8 cellular contexts compared by ENCODE assay signal in the genomic region with DNA sequence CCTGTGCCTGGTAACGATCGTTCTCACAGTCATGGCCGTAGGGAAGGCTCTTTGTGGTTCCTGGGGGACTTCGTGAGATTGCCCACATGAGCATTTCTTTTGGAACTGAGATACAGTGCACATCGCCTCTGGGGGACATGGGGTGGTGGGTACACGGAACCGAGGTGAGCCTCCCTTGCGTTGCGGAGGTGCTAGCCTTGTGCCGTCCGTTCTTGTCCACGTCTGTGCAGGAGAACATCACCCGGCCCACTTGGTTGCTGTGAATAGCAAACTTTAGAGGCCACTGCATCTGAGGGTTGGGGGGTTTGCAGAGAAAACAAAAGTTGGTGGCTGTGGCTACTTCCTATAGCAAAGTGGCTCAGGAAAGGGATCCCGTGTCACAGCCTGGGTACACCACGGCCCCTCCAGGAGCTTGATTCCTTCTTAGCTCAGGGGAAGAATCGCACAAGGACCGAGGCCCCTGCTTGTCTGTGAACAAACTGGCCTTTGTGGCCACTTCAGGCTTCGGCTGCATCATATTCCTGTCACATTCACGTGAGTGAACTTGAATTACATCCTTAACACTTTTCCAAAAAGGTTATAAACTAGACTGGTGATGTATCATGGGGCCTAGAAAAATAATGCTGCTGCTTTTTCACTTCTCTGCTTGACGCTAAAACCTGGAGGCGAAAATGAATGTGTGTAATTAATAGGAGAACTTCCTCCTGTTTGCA.
A peak's percentile ranks its signal among the peaks of the same experiment; 100 is the strongest.
DNase-seq lines count a peak whose midpoint lies in the region; ATAC-seq, FAIRE-seq and TF ChIP-seq lines count a peak whose summit lies in the region.

No MANE protein-coding gene starts in this region.

- 63% methylated on average over 21 of the region's 21 CpGs for WGBS in heart right ventricle, 2 donors
- 47% methylated on average over 19 of the region's 21 CpGs for WGBS in GM12878 (ENCODE audit: insufficient coverage, insufficient replicate concordance, low lambda C conversion rate, missing lambda C conversion rate)
- 94 to 99% methylated on average over 18 of the region's 21 CpGs for WGBS in mesodermal cell (ENCODE audit: insufficient coverage in 2 of 2), 2 experiments
- 61 to 67% methylated on average over 19 to 21 of the region's 21 CpGs for WGBS in upper lobe of left lung, 2 donors

- RAD21 ChIA-PET in GM12878 (lab: Charles Lee; ENCODE audit: unreplicated experiment), result interaction anchor here (1.2 to 2.9 kb wide), 6 partner anchors 8 to 53 kb away, joined by 3 to 15 read pairs (median 6); no protein-coding TSS in a partner anchor

- no peaks in the 10 kb centered on the region for H3K27me3 ChIP-seq in heart right ventricle
- H3K27me3 ChIP-seq in GM12878 (replicated peaks in 1 of 2; ENCODE audit: control insufficient read depth in 2 of 2, insufficient read depth in 2 of 2, low read length in 1 of 2), result no peaks in the 10 kb centered on the region
- H3K27me3 ChIP-seq in upper lobe of left lung, result no peaks in the 10 kb centered on the region

- in situ Hi-C loops in GM12878 (cut with MboI), result no loop called here
- in situ Hi-C loops in ACHN (cut with HindIII; ENCODE audit: low pct_ligation_motif_present, low pct_unique_long_range_greater_than_20kb, low sequenced_read_pairs), result no loop called here

- FAIRE-seq in GM12878 (lab: Jason Lieb, UNC), result no peak

- SMC1A ChIA-PET in GM12878 (lab: Charles Lee; ENCODE audit: uncharacterized antibody, unreplicated experiment), result interaction anchor here (0.7 to 5.0 kb wide), 13 partner anchors 9 to 53 kb away, joined by 3 to 49 read pairs (median 4); no protein-coding TSS in a partner anchor

- POLR2A ChIA-PET in GM12878 (lab: Charles Lee), result interaction anchor here (0.6 to 1.6 kb wide), 5 partner anchors 12 to 85 kb away, joined by 3 to 6 read pairs (median 3); no protein-coding TSS in a partner anchor

- H4K20me1 ChIP-seq in GM12878 (ENCODE audit: control insufficient read depth, insufficient read depth), result no peaks in the 10 kb centered on the region

- H3K9ac ChIP-seq in GM12878 (ENCODE audit: control insufficient read depth, insufficient read depth, low read length), result peak overlapping the region; percentile 0; the same call in 1 of the 2 replicates

- peaks cover 65 to 100% (median 100%) of the 10 kb centered on the region in 9 donors for H3K4me1 ChIP-seq in heart right ventricle
- H3K4me1 ChIP-seq in GM12878 (ENCODE audit: control insufficient read depth, insufficient read depth, low read length), result peaks cover 70% of the 10 kb centered on the region
- H3K4me1 ChIP-seq in mesodermal cell (ENCODE audit: control insufficient read depth, insufficient read depth, low read length, poor library complexity, severe bottlenecking), result peaks cover 84% of the 10 kb centered on the region
- peaks cover 99 to 100% (median 99%) of the 10 kb centered on the region in 4 donors for H3K4me1 ChIP-seq in upper lobe of left lung

- H2AFZ ChIP-seq in GM12878 (ENCODE audit: control insufficient read depth, low read depth, low read length), result no peak overlapping the region

- TF ChIP-seq EP300 in GM12878 (IDR thresholded peaks at IDR 0.05; ENCODE audit: borderline replicate concordance in 1 of 2, control insufficient read depth in 1 of 2, low read depth in 2 of 2, low read length in 2 of 2) (no peak), upper lobe of left lung (IDR thresholded peaks at IDR 0.05) (no peak)

- peak overlapping the region; percentile 42 to 92 (median 84) for H3K27ac ChIP-seq in heart right ventricle
- peak overlapping the region; percentile 77 for H3K27ac ChIP-seq in GM12878 (ENCODE audit: control insufficient read depth, insufficient read depth)
- H3K27ac ChIP-seq in mesodermal cell (ENCODE audit: low read depth, low read length, severe bottlenecking), result peak overlapping the region; percentile 95
- H3K27ac ChIP-seq in upper lobe of left lung, result peak overlapping the region; percentile 76 to 84 (median 80)

- no peak for TF ChIP-seq RAD21 in GM12878 (IDR thresholded peaks at IDR 0.05; ENCODE audit: insufficient read depth, low read depth, low read length)

- BruUV-seq in GM12878 (replicated peaks; lab: Mats Ljungman, UMichigan), result no TSS peak

- peaks cover 97% of the 10 kb centered on the region for H3K79me2 ChIP-seq in GM12878 (ENCODE audit: control insufficient read depth, insufficient read depth, low read length)

- H3K4me2 ChIP-seq in GM12878 (ENCODE audit: control insufficient read depth, insufficient read depth), result peak overlapping the region; percentile 98

- H3K4me3 ChIP-seq in heart right ventricle (peak overlapping the region in 3 of 10 donors; percentile 3 to 17 (median 12)), GM12878 (peak overlapping the region; percentile 56), mesodermal cell (ENCODE audit: extremely low read depth, insufficient read depth, low read length, poor library complexity, severe bottlenecking) (no peak overlapping the region), upper lobe of left lung (no peak overlapping the region)

- CTCF ChIA-PET in GM12878 (lab: Yijun Ruan, JAX), result interaction anchor here (0.9 to 18.3 kb wide), 6 partner anchors 13 to 199 kb away, joined by 3 to 298 read pairs (median 4); no protein-coding TSS in a partner anchor

- TF ChIP-seq CTCF in heart right ventricle (IDR thresholded peaks at IDR 0.05) (no peak), GM12878 (IDR thresholded peaks at IDR 0.05 in 2 of 3, conservative IDR thresholded peaks at IDR 0.05 in 1 of 3; ENCODE audit: control insufficient read depth in 2 of 3, extremely low read depth in 1 of 3, insufficient read depth in 1 of 3, low read depth in 3 of 3, low read length in 3 of 3) (no peak), upper lobe of left lung (IDR thresholded peaks at IDR 0.05) (no peak)

- no peaks in the 10 kb centered on the region for H3K9me3 ChIP-seq in heart right ventricle
- H3K9me3 ChIP-seq in GM12878 (replicated peaks; ENCODE audit: control insufficient read depth, insufficient read depth, low read length), result no peaks in the 10 kb centered on the region
- H3K9me3 ChIP-seq in mesodermal cell (ENCODE audit: control insufficient read depth, low read length), result no peaks in the 10 kb centered on the region
- H3K9me3 ChIP-seq in upper lobe of left lung, result no peaks in the 10 kb centered on the region

- intact Hi-C loops in heart right ventricle (cut with DNase I), result loop anchor here in 6 of 10 donors (5.0 kb wide), 2 partner anchors 32 to 37 kb away; no protein-coding TSS in a partner anchor
- intact Hi-C loops in cardiac septum (cut with DNase I), result no loop called here
- intact Hi-C loops in GM12878 (cut with micrococcal nuclease; ENCODE audit: unreplicated experiment), result loop anchor here (5.0 to 10.0 kb wide), 3 partner anchors 33 to 1155 kb away; a partner anchor contains a TSS

- H3K36me3 ChIP-seq in heart right ventricle, result no peaks in the 10 kb centered on the region
- H3K36me3 ChIP-seq in GM12878 (ENCODE audit: control insufficient read depth in 2 of 2, insufficient read depth in 2 of 2, low read length in 1 of 2), result no peaks in the 10 kb centered on the region
- peaks cover 16% of the 10 kb centered on the region for H3K36me3 ChIP-seq in mesodermal cell (ENCODE audit: control insufficient read depth, insufficient read depth, low read length)
- H3K36me3 ChIP-seq in upper lobe of left lung, result no peaks in the 10 kb centered on the region

- no peak for ATAC-seq in heart right ventricle
- ATAC-seq in GM12878, result no peak
- ATAC-seq in upper lobe of left lung (ENCODE audit: low FRiP score in 2 of 2), result no peak
- no peak for ATAC-seq in GM19328 (IDR thresholded peaks at IDR 0.05; ENCODE audit: unreplicated experiment)

- TF ChIP-seq POLR2A in GM12878 (IDR thresholded peaks at IDR 0.05; ENCODE audit: low read depth, low read length) (no peak; the same call in 1 of the 2 replicates), upper lobe of left lung (IDR thresholded peaks at IDR 0.05) (no peak)

- DNase-seq in heart right ventricle (no peak), cardiac septum (ENCODE audit: low spot score) (no peak), GM12878 (ENCODE audit: low read depth, low spot score) (no peak), upper lobe of left lung (no peak), H4 (ENCODE audit: low spot score) (no peak), ACHN (no peak)

TF ChIP-seq in GM12878, 131 proteins besides CTCF, POLR2A, EP300 and RAD21 (continues in another document):
- TF ChIP-seq, protein P1, sequence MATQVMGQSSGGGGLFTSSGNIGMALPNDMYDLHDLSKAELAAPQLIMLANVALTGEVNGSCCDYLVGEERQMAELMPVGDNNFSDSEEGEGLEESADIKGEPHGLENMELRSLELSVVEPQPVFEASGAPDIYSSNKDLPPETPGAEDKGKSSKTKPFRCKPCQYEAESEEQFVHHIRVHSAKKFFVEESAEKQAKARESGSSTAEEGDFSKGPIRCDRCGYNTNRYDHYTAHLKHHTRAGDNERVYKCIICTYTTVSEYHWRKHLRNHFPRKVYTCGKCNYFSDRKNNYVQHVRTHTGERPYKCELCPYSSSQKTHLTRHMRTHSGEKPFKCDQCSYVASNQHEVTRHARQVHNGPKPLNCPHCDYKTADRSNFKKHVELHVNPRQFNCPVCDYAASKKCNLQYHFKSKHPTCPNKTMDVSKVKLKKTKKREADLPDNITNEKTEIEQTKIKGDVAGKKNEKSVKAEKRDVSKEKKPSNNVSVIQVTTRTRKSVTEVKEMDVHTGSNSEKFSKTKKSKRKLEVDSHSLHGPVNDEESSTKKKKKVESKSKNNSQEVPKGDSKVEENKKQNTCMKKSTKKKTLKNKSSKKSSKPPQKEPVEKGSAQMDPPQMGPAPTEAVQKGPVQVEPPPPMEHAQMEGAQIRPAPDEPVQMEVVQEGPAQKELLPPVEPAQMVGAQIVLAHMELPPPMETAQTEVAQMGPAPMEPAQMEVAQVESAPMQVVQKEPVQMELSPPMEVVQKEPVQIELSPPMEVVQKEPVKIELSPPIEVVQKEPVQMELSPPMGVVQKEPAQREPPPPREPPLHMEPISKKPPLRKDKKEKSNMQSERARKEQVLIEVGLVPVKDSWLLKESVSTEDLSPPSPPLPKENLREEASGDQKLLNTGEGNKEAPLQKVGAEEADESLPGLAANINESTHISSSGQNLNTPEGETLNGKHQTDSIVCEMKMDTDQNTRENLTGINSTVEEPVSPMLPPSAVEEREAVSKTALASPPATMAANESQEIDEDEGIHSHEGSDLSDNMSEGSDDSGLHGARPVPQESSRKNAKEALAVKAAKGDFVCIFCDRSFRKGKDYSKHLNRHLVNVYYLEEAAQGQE (IDR thresholded peaks at IDR 0.05; ENCODE audit: low read depth, low read length), result no peak
- TF ChIP-seq JUND (IDR thresholded peaks at IDR 0.05; ENCODE audit: low read depth, low read length), result no peak
- no peak for TF ChIP-seq ETV6 (conservative IDR thresholded peaks at IDR 0.05 in 1 of 2, IDR thresholded peaks at IDR 0.05 in 1 of 2; ENCODE audit: borderline replicate concordance in 1 of 2, low read depth in 1 of 2)
